ENCODE assay signal across 15 cellular contexts in the genomic region with DNA sequence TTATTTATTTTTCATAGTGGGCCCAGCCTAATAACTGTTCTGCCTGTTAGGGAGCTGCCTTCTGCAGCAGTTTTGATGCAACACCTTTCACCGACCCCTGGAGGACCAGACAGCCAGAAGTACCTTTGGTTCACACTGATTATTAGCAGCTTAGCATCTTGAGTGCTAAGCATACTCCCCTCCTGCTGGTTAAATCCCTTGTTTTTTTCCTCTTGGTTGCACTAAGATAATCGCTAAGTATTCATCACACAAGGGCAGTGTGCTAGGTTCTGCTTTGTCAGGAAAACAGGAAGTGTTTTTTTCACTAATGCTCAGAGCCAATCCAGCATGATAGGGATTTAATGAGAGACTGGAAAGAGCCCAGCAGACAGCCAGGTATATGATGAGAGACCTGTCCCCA.
DNase-seq lines count a peak whose midpoint lies in the region; ATAC-seq and TF ChIP-seq lines count a peak whose summit lies in the region.
"Had no signal": no experiment of that assay in that cellular context is flagged by ENCODE, and none has a peak within 500 bp of the region (broad histone marks: within the 10 kb centered on the region; RNA-seq: fewer than 3 reads in every experiment).

No MANE protein-coding gene starts in this region.

- H3K27ac Mint-ChIP-seq in activated naive CD8-positive, alpha-beta T cell treated with anti-CD3 and anti-CD28 coated beads for 36 hours, result peak overlapping the region; percentile 72
- no peak overlapping the region for H3K27ac Mint-ChIP-seq in activated naive CD8-positive, alpha-beta T cell treated with anti-CD3 and anti-CD28 coated beads, Interleukin-2, amount 50 U/mL, for 24 hours
- H3K27ac Mint-ChIP-seq in activated T-helper 1 cell treated with anti-CD3 and anti-CD28 coated beads, Interleukin-12 subunit alpha, Interleukin-12 subunit beta, Interleukin-2, Interleukin-4 antibody, amounts not matched to agents 30 ng/mL and 10 ng/mL and 1 ng/mL, durations not matched to agents 14 hours and 24 hours and 36 hours, result peak overlapping the region; percentile 37
- H3K27ac Mint-ChIP-seq in stimulated activated effector memory CD8-positive, alpha-beta T cell treated with anti-CD3 and anti-CD28 coated beads, Interleukin-12 subunit alpha, Interleukin-12 subunit beta, amount 100 ng/mL, for 72 hours, result peak overlapping the region; percentile 36

- H3K79me2 ChIP-seq in MM.1S (ENCODE audit: low read length), result no peaks in the 10 kb centered on the region

- no peak overlapping the region for H3K4me2 ChIP-seq in MM.1S (ENCODE audit: low read depth, low read length)
- H3K4me2 ChIP-seq: BLaER1 had no signal

- intact Hi-C loops in activated T-helper 1 cell treated with anti-CD3 and anti-CD28 coated beads, Interleukin-12 subunit alpha, Interleukin-12 subunit beta, Interleukin-2, Interleukin-4 antibody, amounts not matched to agents 30 ng/mL and 10 ng/mL and 1 ng/mL, durations not matched to agents 14 hours and 24 hours and 36 hours (cut with micrococcal nuclease), result loop anchor here (5.0 kb wide), 2 partner anchors 372 to 747 kb away; a partner anchor contains a TSS

- no peak overlapping the region for H3K4me3 Mint-ChIP-seq in activated naive CD8-positive, alpha-beta T cell treated with anti-CD3 and anti-CD28 coated beads for 36 hours
- no peak overlapping the region for H3K4me3 Mint-ChIP-seq in activated naive CD8-positive, alpha-beta T cell treated with anti-CD3 and anti-CD28 coated beads, Interleukin-2, amount 50 U/mL, for 24 hours
- H3K4me3 Mint-ChIP-seq in activated T-helper 1 cell treated with anti-CD3 and anti-CD28 coated beads, Interleukin-12 subunit alpha, Interleukin-12 subunit beta, Interleukin-2, Interleukin-4 antibody, amounts not matched to agents 30 ng/mL and 10 ng/mL and 1 ng/mL, durations not matched to agents 14 hours and 24 hours and 36 hours, result no peak overlapping the region
- no peak overlapping the region for H3K4me3 Mint-ChIP-seq in stimulated activated effector memory CD8-positive, alpha-beta T cell treated with anti-CD3 and anti-CD28 coated beads, Interleukin-12 subunit alpha, Interleukin-12 subunit beta, amount 100 ng/mL, for 72 hours

- no peaks in the 10 kb centered on the region for H4K20me1 ChIP-seq in MM.1S (ENCODE audit: insufficient read depth, low read length)
- H4K20me1 ChIP-seq: BLaER1 had no signal

- no peaks in the 10 kb centered on the region for H3F3A ChIP-seq in MM.1S (ENCODE audit: insufficient read depth, low read length)

- no peaks in the 10 kb centered on the region for H3K9me2 ChIP-seq in MM.1S (replicated peaks; ENCODE audit: insufficient read depth, low read length)

- no peak overlapping the region for H2AFZ ChIP-seq in MM.1S (ENCODE audit: low read length)

- H3K27me3 Mint-ChIP-seq in activated naive CD8-positive, alpha-beta T cell treated with anti-CD3 and anti-CD28 coated beads for 36 hours, result no peaks in the 10 kb centered on the region
- no peaks in the 10 kb centered on the region for H3K27me3 Mint-ChIP-seq in activated naive CD8-positive, alpha-beta T cell treated with anti-CD3 and anti-CD28 coated beads, Interleukin-2, amount 50 U/mL, for 24 hours
- H3K27me3 Mint-ChIP-seq in activated T-helper 1 cell treated with anti-CD3 and anti-CD28 coated beads, Interleukin-12 subunit alpha, Interleukin-12 subunit beta, Interleukin-2, Interleukin-4 antibody, amounts not matched to agents 30 ng/mL and 10 ng/mL and 1 ng/mL, durations not matched to agents 14 hours and 24 hours and 36 hours (ENCODE audit: insufficient read depth), result no peaks in the 10 kb centered on the region

- H3K9me3 Mint-ChIP-seq in activated naive CD8-positive, alpha-beta T cell treated with anti-CD3 and anti-CD28 coated beads for 36 hours, result peaks cover 20% of the 10 kb centered on the region
- H3K9me3 Mint-ChIP-seq in activated naive CD8-positive, alpha-beta T cell treated with anti-CD3 and anti-CD28 coated beads, Interleukin-2, amount 50 U/mL, for 24 hours, result peaks cover 11% of the 10 kb centered on the region
- peaks cover 31% of the 10 kb centered on the region for H3K9me3 Mint-ChIP-seq in activated T-helper 1 cell treated with anti-CD3 and anti-CD28 coated beads, Interleukin-12 subunit alpha, Interleukin-12 subunit beta, Interleukin-2, Interleukin-4 antibody, amounts not matched to agents 30 ng/mL and 10 ng/mL and 1 ng/mL, durations not matched to agents 14 hours and 24 hours and 36 hours
- no peaks in the 10 kb centered on the region for H3K9me3 Mint-ChIP-seq in stimulated activated effector memory CD8-positive, alpha-beta T cell treated with anti-CD3 and anti-CD28 coated beads, Interleukin-12 subunit alpha, Interleukin-12 subunit beta, amount 100 ng/mL, for 72 hours

- H3K9me3 ChIP-seq in MM.1S (replicated peaks; ENCODE audit: insufficient read depth, low read length), result no peaks in the 10 kb centered on the region
- H3K9me3 ChIP-seq: BLaER1, heart left ventricle, suprapubic skin had no signal

- H3K27ac ChIP-seq in MM.1S (ENCODE audit: low read length), result no peak overlapping the region
- H3K27ac ChIP-seq: BLaER1, suprapubic skin had no signal

- no peaks in the 10 kb centered on the region for H3K36me3 ChIP-seq in MM.1S (replicated peaks; ENCODE audit: insufficient read depth, low read length)
- H3K36me3 ChIP-seq: BLaER1, heart left ventricle, suprapubic skin had no signal

- DNase-seq in activated naive CD8-positive, alpha-beta T cell treated with anti-CD3 and anti-CD28 coated beads for 36 hours, result no peak
- no peak for DNase-seq in activated naive CD8-positive, alpha-beta T cell treated with anti-CD3 and anti-CD28 coated beads, Interleukin-2, amount 50 U/mL, for 24 hours
- DNase-seq in NCI-H2227 (lab: John Stamatoyannopoulos, UW; ENCODE audit: unreplicated experiment) (peak; percentile 76), KG1 (lab: John Stamatoyannopoulos, UW) (no peak), MM.1S (no peak)
- DNase-seq in activated T-helper 1 cell treated with anti-CD3 and anti-CD28 coated beads, Interleukin-12 subunit alpha, Interleukin-12 subunit beta, Interleukin-2, Interleukin-4 antibody, amounts not matched to agents 30 ng/mL and 10 ng/mL and 1 ng/mL, durations not matched to agents 14 hours and 24 hours and 36 hours (ENCODE audit: low spot score), result no peak
- no peak for DNase-seq in stimulated activated effector memory CD8-positive, alpha-beta T cell treated with anti-CD3 and anti-CD28 coated beads, Interleukin-12 subunit alpha, Interleukin-12 subunit beta, amount 100 ng/mL, for 72 hours (ENCODE audit: low spot score in 2 of 2)
- no peak for DNase-seq in stimulated activated CD4-positive, alpha-beta T cell treated with anti-CD3 and anti-CD28 coated beads, Interleukin-4, amount 100 ng/mL, for 4 hours
- DNase-seq: activated CD4-positive, alpha-beta T cell treated with anti-CD3 and anti-CD28 coated beads for 48 hours; activated gamma-delta T cell treated with Interleukin-2 at 50 U/mL for 16 hours; heart left ventricle; left ventricle myocardium superior; SHP77 treated with DMSO at 0.1 percent for 48 hours had no signal

- no peak overlapping the region for H3K4me3 ChIP-seq in MM.1S (ENCODE audit: low read length)
- H3K4me3 ChIP-seq: BLaER1, heart left ventricle, suprapubic skin had no signal

- no peak for ATAC-seq in activated naive CD8-positive, alpha-beta T cell treated with anti-CD3 and anti-CD28 coated beads, Interleukin-2, amount 50 U/mL, for 24 hours
- ATAC-seq in stimulated activated effector memory CD8-positive, alpha-beta T cell treated with anti-CD3 and anti-CD28 coated beads, Interleukin-12 subunit alpha, Interleukin-12 subunit beta, amount 100 ng/mL, for 72 hours, result no peak
- ATAC-seq: heart left ventricle, left ventricle myocardium superior had no signal

- H3K27me3 ChIP-seq in MM.1S (replicated peaks; ENCODE audit: insufficient read depth, low read length), result no peaks in the 10 kb centered on the region
- H3K27me3 ChIP-seq: BLaER1, heart left ventricle, suprapubic skin had no signal

- peaks cover 25% of the 10 kb centered on the region for H3K36me3 Mint-ChIP-seq in activated naive CD8-positive, alpha-beta T cell treated with anti-CD3 and anti-CD28 coated beads for 36 hours
- H3K36me3 Mint-ChIP-seq in activated naive CD8-positive, alpha-beta T cell treated with anti-CD3 and anti-CD28 coated beads, Interleukin-2, amount 50 U/mL, for 24 hours (ENCODE audit: low read depth), result peaks cover 2% of the 10 kb centered on the region
- peaks cover 23% of the 10 kb centered on the region for H3K36me3 Mint-ChIP-seq in activated T-helper 1 cell treated with anti-CD3 and anti-CD28 coated beads, Interleukin-12 subunit alpha, Interleukin-12 subunit beta, Interleukin-2, Interleukin-4 antibody, amounts not matched to agents 30 ng/mL and 10 ng/mL and 1 ng/mL, durations not matched to agents 14 hours and 24 hours and 36 hours (ENCODE audit: low read depth)
- H3K36me3 Mint-ChIP-seq in stimulated activated effector memory CD8-positive, alpha-beta T cell treated with anti-CD3 and anti-CD28 coated beads, Interleukin-12 subunit alpha, Interleukin-12 subunit beta, amount 100 ng/mL, for 72 hours, result no peaks in the 10 kb centered on the region

- TF ChIP-seq CTCF in MM.1S (IDR thresholded peaks at IDR 0.05; ENCODE audit: low read length), result no peak

- H3K4me1 Mint-ChIP-seq in activated naive CD8-positive, alpha-beta T cell treated with anti-CD3 and anti-CD28 coated beads for 36 hours, result peaks cover 46% of the 10 kb centered on the region
- peaks cover 50% of the 10 kb centered on the region for H3K4me1 Mint-ChIP-seq in activated naive CD8-positive, alpha-beta T cell treated with anti-CD3 and anti-CD28 coated beads, Interleukin-2, amount 50 U/mL, for 24 hours
- H3K4me1 Mint-ChIP-seq in activated T-helper 1 cell treated with anti-CD3 and anti-CD28 coated beads, Interleukin-12 subunit alpha, Interleukin-12 subunit beta, Interleukin-2, Interleukin-4 antibody, amounts not matched to agents 30 ng/mL and 10 ng/mL and 1 ng/mL, durations not matched to agents 14 hours and 24 hours and 36 hours (ENCODE audit: low read depth), result peaks cover 66% of the 10 kb centered on the region
- peaks cover 56% of the 10 kb centered on the region for H3K4me1 Mint-ChIP-seq in stimulated activated effector memory CD8-positive, alpha-beta T cell treated with anti-CD3 and anti-CD28 coated beads, Interleukin-12 subunit alpha, Interleukin-12 subunit beta, amount 100 ng/mL, for 72 hours

- H3K9ac ChIP-seq in MM.1S (ENCODE audit: low read length), result no peak overlapping the region
- H3K9ac ChIP-seq: BLaER1 had no signal

- no peaks in the 10 kb centered on the region; the same call in 1 of the 2 replicates for H3K4me1 ChIP-seq in MM.1S (ENCODE audit: low read length)
- H3K4me1 ChIP-seq: suprapubic skin had no signal
